In genomic region chr19:18699403-18700054, GRCh38 we compare ENCODE assay signal across 10 cellular contexts. TPM values are rescaled to one million over a fixed set of nuclear protein-coding genes. Genes with fewer than 3 reads are reported as not detected.
DNase-seq lines count a peak whose midpoint lies in the region; ATAC-seq and TF ChIP-seq lines count a peak whose summit lies in the region.
"Had no signal": no experiment of that assay in that cellular context is flagged by ENCODE, and none has a peak within 500 bp of the region (broad histone marks: within the 10 kb centered on the region; RNA-seq: fewer than 3 reads in every experiment).

No MANE protein-coding gene starts in this region.

- POLR2A ChIA-PET in Caco-2 (lab: Charles Lee): no interaction called here

- CTCF ChIA-PET in Caco-2 (lab: Charles Lee): interaction anchor here (0.5 kb wide), 1 partner anchor 237 kb away, joined by 4 read pairs; no protein-coding TSS in a partner anchor

- no peak for ATAC-seq in stimulated activated naive CD8-positive, alpha-beta T cell treated with anti-CD3 and anti-CD28 coated beads, Interleukin-15, amount 100 ng/mL, for 72 hours

- no peak for DNase-seq in T-helper 2 cell treated with Interferon-gamma antibody and Interleukin-4, amounts not matched to agents 5 μg/mL and 100 μg/mL, for 36 hours (ENCODE audit: low spot score)
- no peak for DNase-seq in T-helper 2 cell
- DNase-seq in WERI-Rb-1: no peak
- DNase-seq in glutamatergic neuron: no peak
- no peak for DNase-seq in stimulated activated naive CD8-positive, alpha-beta T cell treated with anti-CD3 and anti-CD28 coated beads, Interleukin-15, amount 100 ng/mL, for 72 hours
- no peak for DNase-seq in NCI-H2227 (lab: John Stamatoyannopoulos, UW; ENCODE audit: unreplicated experiment)
- no peak for DNase-seq in Caco-2
- DNase-seq in HuH-7.5 (ENCODE audit: low spot score): no peak
- DNase-seq: activated CD4-positive, alpha-beta T cell treated with anti-CD3 and anti-CD28 coated beads for 4 hours; NCI-H1092 had no signal

- H3K27ac ChIP-seq in WERI-Rb-1: peak overlapping the region; percentile 89

- H3K4me3 ChIP-seq in WERI-Rb-1 (ENCODE audit: low read depth, low read length) (no peak overlapping the region), Caco-2 (ENCODE audit: low read depth, low read length) (no peak overlapping the region)

- intact Hi-C loops in Caco-2 (cut with micrococcal nuclease; ENCODE audit: unreplicated experiment): no loop called here

- TF ChIP-seq CTCF in WERI-Rb-1 (IDR thresholded peaks at IDR 0.05; ENCODE audit: low read depth, low read length) (no peak), glutamatergic neuron (IDR thresholded peaks at IDR 0.05; ENCODE audit: partially characterized antibody, unreplicated experiment) (no peak), Caco-2 (IDR thresholded peaks at IDR 0.05; ENCODE audit: insufficient read depth in 1 of 2, low read depth in 1 of 2, low read length in 1 of 2, severe bottlenecking in 1 of 2, unreplicated experiment in 1 of 2) (no peak)

- H3K27me3 ChIP-seq in WERI-Rb-1 (ENCODE audit: insufficient read depth, low read depth, severe bottlenecking): no peaks in the 10 kb centered on the region
- H3K27me3 ChIP-seq in Caco-2 (replicated peaks; ENCODE audit: control insufficient read depth, insufficient read depth, low read length): no peaks in the 10 kb centered on the region

- no peaks in the 10 kb centered on the region for H3K9me3 Mint-ChIP-seq in T-helper 2 cell treated with Interferon-gamma antibody and Interleukin-4, amounts not matched to agents 5 μg/mL and 100 μg/mL, for 36 hours
- H3K9me3 Mint-ChIP-seq in glutamatergic neuron (ENCODE audit: unreplicated experiment): peaks cover 1% of the 10 kb centered on the region
- no peaks in the 10 kb centered on the region for H3K9me3 Mint-ChIP-seq in stimulated activated naive CD8-positive, alpha-beta T cell treated with anti-CD3 and anti-CD28 coated beads, Interleukin-15, amount 100 ng/mL, for 72 hours
- no peaks in the 10 kb centered on the region for H3K9me3 Mint-ChIP-seq in Caco-2 (ENCODE audit: unreplicated experiment)

- no peaks in the 10 kb centered on the region for H3K9me3 ChIP-seq in WERI-Rb-1 (ENCODE audit: severe bottlenecking)
- no peaks in the 10 kb centered on the region for H3K9me3 ChIP-seq in Caco-2

- no peaks in the 10 kb centered on the region for H3K4me1 ChIP-seq in Caco-2

- H3K27ac Mint-ChIP-seq in T-helper 2 cell treated with Interferon-gamma antibody and Interleukin-4, amounts not matched to agents 5 μg/mL and 100 μg/mL, for 36 hours: peak overlapping the region; percentile 1
- peak overlapping the region; percentile 52 for H3K27ac Mint-ChIP-seq in glutamatergic neuron (ENCODE audit: unreplicated experiment)
- H3K27ac Mint-ChIP-seq in stimulated activated naive CD8-positive, alpha-beta T cell treated with anti-CD3 and anti-CD28 coated beads, Interleukin-15, amount 100 ng/mL, for 72 hours: peak overlapping the region in 1 of 2 donors; percentile 9
- H3K27ac Mint-ChIP-seq in Caco-2 (ENCODE audit: unreplicated experiment): no peak overlapping the region

- peaks cover 2% of the 10 kb centered on the region for H3K27me3 Mint-ChIP-seq in T-helper 2 cell treated with Interferon-gamma antibody and Interleukin-4, amounts not matched to agents 5 μg/mL and 100 μg/mL, for 36 hours (ENCODE audit: low read depth)
- H3K27me3 Mint-ChIP-seq in glutamatergic neuron (ENCODE audit: unreplicated experiment): peaks cover 9% of the 10 kb centered on the region
- no peaks in the 10 kb centered on the region for H3K27me3 Mint-ChIP-seq in stimulated activated naive CD8-positive, alpha-beta T cell treated with anti-CD3 and anti-CD28 coated beads, Interleukin-15, amount 100 ng/mL, for 72 hours
- no peaks in the 10 kb centered on the region for H3K27me3 Mint-ChIP-seq in Caco-2 (ENCODE audit: insufficient read depth, unreplicated experiment)

- no TSS peak for BruUV-seq in Caco-2 (replicated peaks; lab: Mats Ljungman, UMichigan)

- H3K4me1 Mint-ChIP-seq in T-helper 2 cell treated with Interferon-gamma antibody and Interleukin-4, amounts not matched to agents 5 μg/mL and 100 μg/mL, for 36 hours (ENCODE audit: low read depth): peaks cover 17% of the 10 kb centered on the region
- H3K4me1 Mint-ChIP-seq in glutamatergic neuron (ENCODE audit: low read depth, unreplicated experiment) (peaks cover 12% of the 10 kb centered on the region), Caco-2 (ENCODE audit: low read depth, unreplicated experiment) (no peaks in the 10 kb centered on the region)
- H3K4me1 Mint-ChIP-seq in stimulated activated naive CD8-positive, alpha-beta T cell treated with anti-CD3 and anti-CD28 coated beads, Interleukin-15, amount 100 ng/mL, for 72 hours: peaks cover 61% of the 10 kb centered on the region

- H3K36me3 Mint-ChIP-seq in T-helper 2 cell treated with Interferon-gamma antibody and Interleukin-4, amounts not matched to agents 5 μg/mL and 100 μg/mL, for 36 hours (ENCODE audit: low read depth): no peaks in the 10 kb centered on the region
- no peaks in the 10 kb centered on the region for H3K36me3 Mint-ChIP-seq in glutamatergic neuron (ENCODE audit: unreplicated experiment)
- no peaks in the 10 kb centered on the region for H3K36me3 Mint-ChIP-seq in Caco-2 (ENCODE audit: insufficient read depth, unreplicated experiment)

- H3K36me3 ChIP-seq in WERI-Rb-1 (peaks cover 3% of the 10 kb centered on the region; the same call in 1 of the 2 replicates), Caco-2 (ENCODE audit: control insufficient read depth, insufficient read depth, low read length) (no peaks in the 10 kb centered on the region)

- H3K4me3 Mint-ChIP-seq in T-helper 2 cell treated with Interferon-gamma antibody and Interleukin-4, amounts not matched to agents 5 μg/mL and 100 μg/mL, for 36 hours: peak overlapping the region; percentile 74
- no peak overlapping the region for H3K4me3 Mint-ChIP-seq in glutamatergic neuron (ENCODE audit: unreplicated experiment)
- H3K4me3 Mint-ChIP-seq in stimulated activated naive CD8-positive, alpha-beta T cell treated with anti-CD3 and anti-CD28 coated beads, Interleukin-15, amount 100 ng/mL, for 72 hours: peak overlapping the region; percentile 84
- no peak overlapping the region for H3K4me3 Mint-ChIP-seq in Caco-2 (ENCODE audit: unreplicated experiment)

RNA-seq across cellular contexts. Expression of gene CRTC1, which starts 16.0 kb away (rescaled TPM):
- 28.8 TPM for total RNA-seq in glutamatergic neuron (ENCODE audit: unreplicated experiment)
- 12.0 and 13.8 TPM in 2 replicates for total RNA-seq in Caco-2 (2022)

Comparison
In these comparisons a context has a peak if more than half of its experiments do, and no peak if none do; other contexts are left out.
1. H3K4me3 Mint-ChIP-seq: peak in T-helper 2 cell treated with Interferon-gamma antibody and Interleukin-4, amounts not matched to agents 5 μg/mL and 100 μg/mL, for 36 hours (single experiment) and stimulated activated naive CD8-positive, alpha-beta T cell treated with anti-CD3 and anti-CD28 coated beads, Interleukin-15, amount 100 ng/mL, for 72 hours (2 of 2); none in glutamatergic neuron (single experiment) and Caco-2 (single experiment).